In the genomic region with DNA sequence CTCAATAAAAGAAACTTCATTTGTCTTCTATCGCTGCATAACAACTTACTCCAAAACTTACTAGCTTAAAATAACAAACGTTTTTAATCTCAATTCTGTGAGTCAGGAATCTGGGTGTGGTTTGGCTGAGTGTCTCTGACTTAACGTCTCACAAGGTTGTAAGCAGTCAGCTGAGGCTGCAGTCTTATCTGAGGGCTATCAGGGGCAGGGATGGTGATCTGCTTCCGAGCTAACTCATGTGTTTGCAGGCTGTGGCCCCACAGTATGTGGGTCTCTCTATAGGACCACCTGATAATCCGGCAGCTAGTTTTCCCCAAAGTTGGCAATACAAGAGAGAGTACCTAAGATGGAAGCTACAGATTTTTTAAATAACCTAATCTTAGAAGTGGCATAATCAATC, we compare ENCODE assay signal across 11 cellular contexts.
DNase-seq lines count a peak whose midpoint lies in the region; ATAC-seq and TF ChIP-seq lines count a peak whose summit lies in the region.
"Had no signal": no experiment of that assay in that cellular context is flagged by ENCODE, and none has a peak within 500 bp of the region (broad histone marks: within the 10 kb centered on the region; RNA-seq: fewer than 3 reads in every experiment).

No MANE protein-coding gene starts in this region.

- no peak overlapping the region for H2BK15ac ChIP-seq in neuronal stem cell (ENCODE audit: low read length)

- 33 to 43% methylated on average over 3 to 4 of the region's 5 CpGs for WGBS in gastroesophageal sphincter (ENCODE audit: low coverage in 1 of 2), 2 donors
- no CpG with 5 or more reads among the region's 5 CpGs for WGBS in neuronal stem cell (ENCODE audit: extremely low coverage in 2 of 2, insufficient read length in 2 of 2, insufficient replicate concordance in 1 of 2), 2 donors

- no peak overlapping the region for H3K14ac ChIP-seq in neuronal stem cell (ENCODE audit: low read length)

- H3K9me3 ChIP-seq in gastroesophageal sphincter (no peaks in the 10 kb centered on the region), skeletal muscle satellite cell (replicated peaks; ENCODE audit: low read length) (no peaks in the 10 kb centered on the region), neuronal stem cell (replicated peaks in 1 of 2; ENCODE audit: control insufficient read depth in 2 of 2, insufficient read depth in 1 of 2, low read depth in 1 of 2, low read length in 2 of 2) (no peaks in the 10 kb centered on the region)
- H3K9me3 ChIP-seq: ovary had no signal

- DNase-seq in HFF-Myc (ENCODE audit: extremely low read depth, low read depth) (peak; percentile 35), neuronal stem cell (ENCODE audit: low spot score) (no peak), NCI-H146 (lab: John Stamatoyannopoulos, UW) (no peak), SKM-1 treated with dmso at 0.1 percent for 144 hours (lab: John Stamatoyannopoulos, UW; ENCODE audit: unreplicated experiment) (no peak)
- DNase-seq: activated CD4-positive, alpha-beta T cell treated with anti-CD3 and anti-CD28 coated beads, Interleukin-2, amount 50 U/mL, for 4 hours; NCI-H524 had no signal

- no peaks in the 10 kb centered on the region for H3K36me3 Mint-ChIP-seq in activated T-helper 17 cell treated with anti-CD3 and anti-CD28 coated beads, Interleukin-2, amount 50 U/mL, for 72 hours (ENCODE audit: low read depth)

- H3K79me1 ChIP-seq in neuronal stem cell (ENCODE audit: low read depth, low read length): no peaks in the 10 kb centered on the region

- H2BK12ac ChIP-seq in neuronal stem cell (ENCODE audit: low read length): no peak overlapping the region

- peak overlapping the region; percentile 54 for H3K4me3 Mint-ChIP-seq in activated T-helper 17 cell treated with anti-CD3 and anti-CD28 coated beads, Interleukin-2, amount 50 U/mL, for 72 hours

- peaks cover 4% of the 10 kb centered on the region for H3K4me1 Mint-ChIP-seq in activated T-helper 17 cell treated with anti-CD3 and anti-CD28 coated beads, Interleukin-2, amount 50 U/mL, for 72 hours

- no peaks in the 10 kb centered on the region for H3K27me3 ChIP-seq in gastroesophageal sphincter
- H3K27me3 ChIP-seq in skeletal muscle satellite cell (ENCODE audit: control insufficient read depth, insufficient read depth, low read length): no peaks in the 10 kb centered on the region
- H3K27me3 ChIP-seq in neuronal stem cell (ENCODE audit: control insufficient read depth in 3 of 3, insufficient read depth in 3 of 3, low read depth in 1 of 3, low read length in 3 of 3): no peaks in the 10 kb centered on the region
- H3K27me3 ChIP-seq: ovary had no signal

- no peak overlapping the region for H3K18ac ChIP-seq in neuronal stem cell (ENCODE audit: low read length)

- H3K36me3 ChIP-seq in gastroesophageal sphincter (no peaks in the 10 kb centered on the region), skeletal muscle satellite cell (ENCODE audit: insufficient read depth, low read length) (no peaks in the 10 kb centered on the region), neuronal stem cell (replicated peaks in 1 of 2; ENCODE audit: control insufficient read depth in 2 of 2, insufficient read depth in 2 of 2, low read length in 2 of 2) (no peaks in the 10 kb centered on the region)
- H3K36me3 ChIP-seq: ovary had no signal

- H3K4me3 ChIP-seq in HFF-Myc (replicated peaks; ENCODE audit: low read depth, low read length): no peak overlapping the region
- no peak overlapping the region for H3K4me3 ChIP-seq in gastroesophageal sphincter
- peak overlapping the region; percentile 67 for H3K4me3 ChIP-seq in skeletal muscle satellite cell (ENCODE audit: low read length)
- no peak overlapping the region for H3K4me3 ChIP-seq in neuronal stem cell (ENCODE audit: low read length in 2 of 2)
- H3K4me3 ChIP-seq: ovary had no signal

- TF ChIP-seq EP300 in gastroesophageal sphincter (IDR thresholded peaks at IDR 0.05): no peak

- no peaks in the 10 kb centered on the region for H3K9me3 Mint-ChIP-seq in activated T-helper 17 cell treated with anti-CD3 and anti-CD28 coated beads, Interleukin-2, amount 50 U/mL, for 72 hours

- no peak for ATAC-seq in activated T-helper 17 cell treated with anti-CD3 and anti-CD28 coated beads, Interleukin-2, amount 50 U/mL, for 72 hours (replicated peaks)
- ATAC-seq in gastroesophageal sphincter: no peak
- no peak for ATAC-seq in GM18868 (IDR thresholded peaks at IDR 0.05; ENCODE audit: unreplicated experiment)

- no peak overlapping the region for H2AFZ ChIP-seq in neuronal stem cell (ENCODE audit: low read length)

- H3K27ac Mint-ChIP-seq in activated T-helper 17 cell treated with anti-CD3 and anti-CD28 coated beads, Interleukin-2, amount 50 U/mL, for 72 hours: no peak overlapping the region

- H3K27me3 Mint-ChIP-seq in activated T-helper 17 cell treated with anti-CD3 and anti-CD28 coated beads, Interleukin-2, amount 50 U/mL, for 72 hours: no peaks in the 10 kb centered on the region

- H2AK5ac ChIP-seq in neuronal stem cell (ENCODE audit: low read depth, low read length): no peak overlapping the region

- H2BK5ac ChIP-seq in neuronal stem cell (ENCODE audit: low read length): no peak overlapping the region

- no peak overlapping the region for H2BK120ac ChIP-seq in neuronal stem cell (ENCODE audit: low read depth, low read length)

- no peak overlapping the region for H4K91ac ChIP-seq in neuronal stem cell (ENCODE audit: low read depth, low read length, poor library complexity)

- TF ChIP-seq CTCF in HFF-Myc (IDR thresholded peaks at IDR 0.05; ENCODE audit: low read depth, low read length, missing control alignments) (no peak), gastroesophageal sphincter (IDR thresholded peaks at IDR 0.05) (no peak)

- H3K27ac ChIP-seq in gastroesophageal sphincter (peak overlapping the region; percentile 21 to 65 (median 56)), neuronal stem cell (replicated peaks; ENCODE audit: low read length) (no peak overlapping the region)

- H3K9ac ChIP-seq in skeletal muscle satellite cell (ENCODE audit: low read depth, low read length): peak overlapping the region; percentile 79
- no peak overlapping the region for H3K9ac ChIP-seq in neuronal stem cell (ENCODE audit: low read depth, low read length, poor library complexity)

- TF ChIP-seq POLR2A in gastroesophageal sphincter (IDR thresholded peaks at IDR 0.05): no peak

- peak overlapping the region; percentile 81 for H3K4me2 ChIP-seq in skeletal muscle satellite cell (ENCODE audit: low read length)
- H3K4me2 ChIP-seq in neuronal stem cell (ENCODE audit: insufficient read depth, low read length, poor library complexity, severe bottlenecking): no peak overlapping the region

- no peak overlapping the region for H3K4ac ChIP-seq in neuronal stem cell (ENCODE audit: low read length)

- peaks cover 0 to 20% (median 6%) of the 10 kb centered on the region in 3 donors for H3K4me1 ChIP-seq in gastroesophageal sphincter
- H3K4me1 ChIP-seq in skeletal muscle satellite cell (ENCODE audit: control insufficient read depth, insufficient read depth, low read length): peaks cover 11% of the 10 kb centered on the region
- H3K4me1 ChIP-seq in neuronal stem cell (ENCODE audit: control insufficient read depth in 2 of 2, insufficient read depth in 1 of 2, low read depth in 1 of 2, low read length in 2 of 2): peaks cover 5 to 9% of the 10 kb centered on the region in 2 donors

- no peak overlapping the region for H4K8ac ChIP-seq in neuronal stem cell (ENCODE audit: low read depth, low read length)

- H3K23ac ChIP-seq in neuronal stem cell (ENCODE audit: low read depth, low read length, poor library complexity): no peak overlapping the region
